Comparison of ENCODE assay signal across 1 cellular context in the genomic region with DNA sequence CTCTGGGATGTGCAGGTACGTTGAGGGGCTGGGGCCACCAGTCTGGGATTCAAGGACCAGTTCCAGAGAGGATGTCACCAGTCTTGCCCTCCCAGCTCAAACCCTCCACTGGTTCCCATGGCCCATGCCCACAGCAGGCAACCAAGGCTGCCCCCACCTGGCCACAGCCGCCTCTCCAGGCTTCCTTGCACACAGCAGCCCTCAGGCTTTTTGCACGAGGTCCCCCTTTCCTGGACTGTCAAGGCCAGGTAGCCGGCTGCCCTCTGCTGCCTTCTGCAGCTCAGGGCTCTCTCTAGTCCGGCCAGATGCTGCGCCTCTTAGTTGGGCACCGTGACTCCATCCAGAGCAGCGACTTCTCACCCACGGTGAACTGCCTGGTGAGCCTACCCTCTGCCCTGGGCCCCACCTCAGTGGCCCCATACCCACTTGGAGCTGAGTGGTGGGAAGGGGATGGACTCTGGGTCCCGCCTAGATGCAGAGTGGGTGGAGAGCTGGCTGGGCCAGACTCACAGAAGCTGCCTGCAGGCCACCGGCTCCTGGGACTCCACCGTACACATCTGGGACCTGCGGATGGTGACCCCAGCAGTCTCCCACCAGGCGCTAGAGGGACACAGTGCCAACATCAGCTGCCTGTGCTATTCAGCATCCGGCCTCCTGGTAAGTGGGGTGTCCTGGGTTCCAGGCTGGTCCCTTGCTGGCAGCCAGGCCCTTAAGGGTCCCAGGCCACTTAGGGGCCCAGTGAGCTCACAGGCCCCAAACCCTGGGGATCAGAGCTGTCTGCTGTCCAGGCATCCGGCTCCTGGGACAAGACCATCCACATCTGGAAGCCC.
A peak's percentile ranks its signal among the peaks of the same experiment; 100 is the strongest.
TF ChIP-seq lines count a peak whose summit lies in the region.

No MANE protein-coding gene starts in this region.

TF ChIP-seq in HepG2, 621 proteins besides CTCF, POLR2A, EP300 and RAD21 (continued from another document and continues in another):
- TF ChIP-seq ZNF430 (CRISPR knock-in tag; IDR thresholded peaks at IDR 0.05) (no peak), ZNF276 (CRISPR knock-in tag; IDR thresholded peaks at IDR 0.05; ENCODE audit: low read depth) (no peak), ZMAT3 (CRISPR knock-in tag; conservative IDR thresholded peaks at IDR 0.05) (no peak), ZNF329 (CRISPR knock-in tag; IDR thresholded peaks at IDR 0.05; ENCODE audit: low read depth) (no peak; the same call in 1 of the 2 replicates), ZMYM2 (CRISPR knock-in tag; IDR thresholded peaks at IDR 0.05) (no peak), CERS6 (CRISPR knock-in tag; IDR thresholded peaks at IDR 0.05) (no peak), REST (IDR thresholded peaks at IDR 0.05; ENCODE audit: borderline replicate concordance in 1 of 2, low read depth in 1 of 2, low read length in 2 of 2) (no peak), CENPT (CRISPR knock-in tag; IDR thresholded peaks at IDR 0.05; ENCODE audit: low read depth) (no peak), CEBPB (IDR thresholded peaks at IDR 0.05; ENCODE audit: borderline replicate concordance, low read depth, low read length) (no peak), ZNF383 (CRISPR knock-in tag; IDR thresholded peaks at IDR 0.05; ENCODE audit: borderline replicate concordance) (no peak), ARID2 (CRISPR knock-in tag; IDR thresholded peaks at IDR 0.05; ENCODE audit: borderline replicate concordance) (no peak), SSRP1 (CRISPR knock-in tag; IDR thresholded peaks at IDR 0.05) (no peak), GPN1 (CRISPR knock-in tag; IDR thresholded peaks at IDR 0.05; ENCODE audit: borderline replicate concordance) (no peak), SKI (IDR thresholded peaks at IDR 0.05; ENCODE audit: partially characterized antibody) (no peak), NFKB2 (CRISPR knock-in tag; IDR thresholded peaks at IDR 0.05; ENCODE audit: borderline replicate concordance) (no peak; the same call in 1 of the 2 replicates), ZNF510 (CRISPR knock-in tag; IDR thresholded peaks at IDR 0.05; ENCODE audit: low read depth) (no peak), ZSCAN25 (CRISPR knock-in tag; IDR thresholded peaks at IDR 0.05) (no peak), TGIF2 (CRISPR knock-in tag; IDR thresholded peaks at IDR 0.05) (0 out of 2 replicates have a peak, but pooled peaks have one; percentile 46), BORCS8-MEF2B (CRISPR knock-in tag; IDR thresholded peaks at IDR 0.05) (0 out of 2 replicates have a peak, but pooled peaks have one; percentile 49), ZNF83 (CRISPR knock-in tag; IDR thresholded peaks at IDR 0.05; ENCODE audit: borderline replicate concordance) (no peak), ZFP1 (CRISPR knock-in tag; IDR thresholded peaks at IDR 0.05) (no peak), ZNF142 (CRISPR knock-in tag; IDR thresholded peaks at IDR 0.05) (no peak), ZFP91 (CRISPR knock-in tag; IDR thresholded peaks at IDR 0.05; ENCODE audit: borderline replicate concordance) (peak; percentile 18; the same call in 1 of the 2 replicates), CHCHD3 (CRISPR knock-in tag; IDR thresholded peaks at IDR 0.05) (no peak), RARA (CRISPR knock-in tag; IDR thresholded peaks at IDR 0.05) (no peak), RNF2 (conservative IDR thresholded peaks at IDR 0.05; ENCODE audit: low read depth) (no peak), RCOR2 (CRISPR knock-in tag; IDR thresholded peaks at IDR 0.05) (no peak), PHB2 (IDR thresholded peaks at IDR 0.05; ENCODE audit: partially characterized antibody) (no peak), ZMYM4 (CRISPR knock-in tag; IDR thresholded peaks at IDR 0.05) (no peak)
- TF ChIP-seq, protein P1, sequence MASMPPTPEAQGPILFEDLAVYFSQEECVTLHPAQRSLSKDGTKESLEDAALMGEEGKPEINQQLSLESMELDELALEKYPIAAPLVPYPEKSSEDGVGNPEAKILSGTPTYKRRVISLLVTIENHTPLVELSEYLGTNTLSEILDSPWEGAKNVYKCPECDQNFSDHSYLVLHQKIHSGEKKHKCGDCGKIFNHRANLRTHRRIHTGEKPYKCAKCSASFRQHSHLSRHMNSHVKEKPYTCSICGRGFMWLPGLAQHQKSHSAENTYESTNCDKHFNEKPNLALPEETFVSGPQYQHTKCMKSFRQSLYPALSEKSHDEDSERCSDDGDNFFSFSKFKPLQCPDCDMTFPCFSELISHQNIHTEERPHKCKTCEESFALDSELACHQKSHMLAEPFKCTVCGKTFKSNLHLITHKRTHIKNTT (CRISPR knock-in tag; IDR thresholded peaks at IDR 0.05): no peak
- TF ChIP-seq, protein P2, sequence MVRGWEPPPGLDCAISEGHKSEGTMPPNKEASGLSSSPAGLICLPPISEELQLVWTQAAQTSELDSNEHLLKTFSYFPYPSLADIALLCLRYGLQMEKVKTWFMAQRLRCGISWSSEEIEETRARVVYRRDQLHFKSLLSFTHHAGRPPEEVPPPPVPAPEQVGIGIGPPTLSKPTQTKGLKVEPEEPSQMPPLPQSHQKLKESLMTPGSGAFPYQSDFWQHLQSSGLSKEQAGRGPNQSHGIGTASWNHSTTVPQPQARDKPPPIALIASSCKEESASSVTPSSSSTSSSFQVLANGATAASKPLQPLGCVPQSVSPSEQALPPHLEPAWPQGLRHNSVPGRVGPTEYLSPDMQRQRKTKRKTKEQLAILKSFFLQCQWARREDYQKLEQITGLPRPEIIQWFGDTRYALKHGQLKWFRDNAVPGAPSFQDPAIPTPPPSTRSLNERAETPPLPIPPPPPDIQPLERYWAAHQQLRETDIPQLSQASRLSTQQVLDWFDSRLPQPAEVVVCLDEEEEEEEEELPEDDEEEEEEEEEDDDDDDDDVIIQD (CRISPR knock-in tag; IDR thresholded peaks at IDR 0.05; ENCODE audit: low read depth): no peak
- TF ChIP-seq, protein P3, sequence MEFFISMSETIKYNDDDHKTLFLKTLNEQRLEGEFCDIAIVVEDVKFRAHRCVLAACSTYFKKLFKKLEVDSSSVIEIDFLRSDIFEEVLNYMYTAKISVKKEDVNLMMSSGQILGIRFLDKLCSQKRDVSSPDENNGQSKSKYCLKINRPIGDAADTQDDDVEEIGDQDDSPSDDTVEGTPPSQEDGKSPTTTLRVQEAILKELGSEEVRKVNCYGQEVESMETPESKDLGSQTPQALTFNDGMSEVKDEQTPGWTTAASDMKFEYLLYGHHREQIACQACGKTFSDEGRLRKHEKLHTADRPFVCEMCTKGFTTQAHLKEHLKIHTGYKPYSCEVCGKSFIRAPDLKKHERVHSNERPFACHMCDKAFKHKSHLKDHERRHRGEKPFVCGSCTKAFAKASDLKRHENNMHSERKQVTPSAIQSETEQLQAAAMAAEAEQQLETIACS (CRISPR knock-in tag; IDR thresholded peaks at IDR 0.05): no peak
- TF ChIP-seq, protein P4, sequence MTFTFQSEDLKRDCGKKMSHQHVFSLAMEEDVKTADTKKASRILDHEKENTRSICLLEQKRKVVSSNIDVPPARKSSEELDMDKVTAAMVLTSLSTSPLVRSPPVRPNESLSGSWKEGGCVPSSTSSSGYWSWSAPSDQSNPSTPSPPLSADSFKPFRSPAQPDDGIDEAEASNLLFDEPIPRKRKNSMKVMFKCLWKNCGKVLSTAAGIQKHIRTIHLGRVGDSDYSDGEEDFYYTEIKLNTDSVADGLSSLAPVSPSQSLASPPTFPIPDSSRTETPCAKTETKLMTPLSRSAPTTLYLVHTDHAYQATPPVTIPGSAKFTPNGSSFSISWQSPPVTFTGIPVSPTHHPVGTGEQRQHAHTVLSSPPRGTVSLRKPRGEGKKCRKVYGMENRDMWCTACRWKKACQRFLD (CRISPR knock-in tag; IDR thresholded peaks at IDR 0.05; ENCODE audit: borderline replicate concordance): no peak
